Comparison of ENCODE assay signal across 8 cellular contexts in genomic region chr6:134882426-134883038, GRCh38.
DNase-seq lines count a peak whose midpoint lies in the region; ATAC-seq and TF ChIP-seq lines count a peak whose summit lies in the region.
"Had no signal": no experiment of that assay in that cellular context is flagged by ENCODE, and none has a peak within 500 bp of the region (broad histone marks: within the 10 kb centered on the region; RNA-seq: fewer than 3 reads in every experiment).

No MANE protein-coding gene starts in this region.

- peak; percentile 87 for TF ChIP-seq CTCF in GM12874 (IDR thresholded peaks at IDR 0.05; ENCODE audit: insufficient read depth, low read depth, low read length)
- peak; percentile 94 for TF ChIP-seq CTCF in fibroblast of the aortic adventitia (IDR thresholded peaks at IDR 0.05; ENCODE audit: insufficient read depth, low read length)

- no peak overlapping the region for H4K8ac ChIP-seq in neuronal stem cell (ENCODE audit: low read depth, low read length)

- DNase-seq in NOMO-1 treated with DMSO at 0.1 percent for 48 hours (lab: John Stamatoyannopoulos, UW; ENCODE audit: unreplicated experiment) (peak; percentile 62), fibroblast of the aortic adventitia (ENCODE audit: low read depth) (peak; percentile 96), neuronal stem cell (ENCODE audit: low spot score) (peak; percentile 42), ureter (ENCODE audit: low spot score) (peak; percentile 72)
- DNase-seq in activated T-cell treated with anti-CD3 and anti-CD28 coated beads, Interleukin-2, amount 50 U/mL, for 48 hours = peak; percentile 75 to 77

- no peak overlapping the region for H2BK12ac ChIP-seq in neuronal stem cell (ENCODE audit: low read length)

- peak; percentile 53 for ATAC-seq in HG03196 (IDR thresholded peaks at IDR 0.05; ENCODE audit: unreplicated experiment)

- H3K23ac ChIP-seq in neuronal stem cell (ENCODE audit: low read depth, low read length, poor library complexity) = no peak overlapping the region

- H3K4me3 ChIP-seq in fibroblast of the aortic adventitia (ENCODE audit: low read depth, low read length) (no peak overlapping the region), neuronal stem cell (ENCODE audit: low read length in 2 of 2) (no peak overlapping the region)

- H3K27me3 ChIP-seq in neuronal stem cell (ENCODE audit: control insufficient read depth in 3 of 3, insufficient read depth in 3 of 3, low read depth in 1 of 3, low read length in 3 of 3) = no peaks in the 10 kb centered on the region

- H2BK5ac ChIP-seq in neuronal stem cell (ENCODE audit: low read length) = no peak overlapping the region

- H3K79me1 ChIP-seq in neuronal stem cell (ENCODE audit: low read depth, low read length) = no peaks in the 10 kb centered on the region

- H3K27ac ChIP-seq in neuronal stem cell (replicated peaks; ENCODE audit: low read length) = no peak overlapping the region
- H3K27ac ChIP-seq: epithelial cell of prostate had no signal

- no peak overlapping the region for H3K4ac ChIP-seq in neuronal stem cell (ENCODE audit: low read length)

- no CpG with 5 or more reads among the region's 10 CpGs for WGBS in neuronal stem cell (ENCODE audit: extremely low coverage in 2 of 2, insufficient read length in 2 of 2, insufficient replicate concordance in 1 of 2), 2 donors

- no peak overlapping the region for H2AK5ac ChIP-seq in neuronal stem cell (ENCODE audit: low read depth, low read length)

- H2BK15ac ChIP-seq in neuronal stem cell (ENCODE audit: low read length) = no peak overlapping the region

- H3K18ac ChIP-seq in neuronal stem cell (ENCODE audit: low read length) = no peak overlapping the region

- no peaks in the 10 kb centered on the region for H3K36me3 ChIP-seq in neuronal stem cell (replicated peaks in 1 of 2; ENCODE audit: control insufficient read depth in 2 of 2, insufficient read depth in 2 of 2, low read length in 2 of 2)

- no peak overlapping the region for H4K91ac ChIP-seq in neuronal stem cell (ENCODE audit: low read depth, low read length, poor library complexity)

- H3K14ac ChIP-seq in neuronal stem cell (ENCODE audit: low read length) = no peak overlapping the region

- H3K4me2 ChIP-seq in neuronal stem cell (ENCODE audit: insufficient read depth, low read length, poor library complexity, severe bottlenecking) = no peak overlapping the region

- no peak overlapping the region for H3K9ac ChIP-seq in neuronal stem cell (ENCODE audit: low read depth, low read length, poor library complexity)

- H3K9me3 ChIP-seq in neuronal stem cell (replicated peaks in 1 of 2; ENCODE audit: control insufficient read depth in 2 of 2, insufficient read depth in 1 of 2, low read depth in 1 of 2, low read length in 2 of 2) = no peaks in the 10 kb centered on the region

- H2BK120ac ChIP-seq in neuronal stem cell (ENCODE audit: low read depth, low read length) = no peak overlapping the region

- H2AFZ ChIP-seq in neuronal stem cell (ENCODE audit: low read length) = peak overlapping the region; percentile 33

- H3K4me1 ChIP-seq in neuronal stem cell (ENCODE audit: control insufficient read depth in 2 of 2, insufficient read depth in 1 of 2, low read depth in 1 of 2, low read length in 2 of 2) = no peaks in the 10 kb centered on the region

Comparison
In these comparisons a context has a peak if more than half of its experiments do, and no peak if none do; other contexts are left out.
1. DNase-seq: peak in every context shown above with its lines; median percentile 96 in fibroblast of the aortic adventitia; 76 in activated T-cell treated with anti-CD3 and anti-CD28 coated beads, Interleukin-2, amount 50 U/mL, for 48 hours; 72 in ureter; 62 in NOMO-1 treated with DMSO at 0.1 percent for 48 hours; 42 in neuronal stem cell.